8 cellular contexts compared by ENCODE assay signal in genomic region chr14:103104654-103105511, GRCh38. TPM values are rescaled to one million over a fixed set of nuclear protein-coding genes. Genes with fewer than 3 reads are reported as not detected.
A peak's percentile ranks its signal among the peaks of the same experiment; 100 is the strongest.
DNase-seq lines count a peak whose midpoint lies in the region; ATAC-seq and TF ChIP-seq lines count a peak whose summit lies in the region.

No MANE protein-coding gene starts in this region.

- peak overlapping the region; percentile 24 for H3K27ac Mint-ChIP-seq in progenitor cell of endocrine pancreas

- H3K36me3 Mint-ChIP-seq in progenitor cell of endocrine pancreas (ENCODE audit: insufficient read depth), result peaks cover 5% of the 10 kb centered on the region

- peaks cover 18% of the 10 kb centered on the region for H3K4me1 Mint-ChIP-seq in progenitor cell of endocrine pancreas (ENCODE audit: low read depth)

- intact Hi-C loops in head of caudate nucleus (cut with DNase I), result loop anchor here (2.0 to 10.0 kb wide), 2 partner anchors 80 to 188 kb away; no protein-coding TSS in a partner anchor

- H3K27me3 Mint-ChIP-seq in progenitor cell of endocrine pancreas, result peaks cover 6% of the 10 kb centered on the region

- CTCF ChIA-PET in GM10248 (lab: Yijun Ruan, JAX), result interaction anchor here (0.6 to 8.0 kb wide), 70 partner anchors 8 to 457 kb away, joined by 3 to 121 read pairs (median 4); partner anchors contain the start of genes BAG5, EIF5, EXOC3L4 and LBHD2

- TF ChIP-seq CTCF in GM10248 (IDR thresholded peaks at IDR 0.05; ENCODE audit: control extremely low read depth, extremely low read depth, low read depth, missing control alignments), result peak; percentile 99
- TF ChIP-seq CTCF in HL-60 (IDR thresholded peaks at IDR 0.05; ENCODE audit: insufficient read depth, low read length), result peak; percentile 90
- TF ChIP-seq CTCF in progenitor cell of endocrine pancreas (IDR thresholded peaks at IDR 0.05; ENCODE audit: unreplicated experiment), result peak; percentile 95

- H3K4me3 ChIP-seq in HL-60 (replicated peaks; ENCODE audit: insufficient read depth, low read length), result no peak overlapping the region

- DNase-seq in GM10248 (ENCODE audit: extremely low spot score) (peak; percentile 84), HL-60 (ENCODE audit: low read depth in 1 of 2, low spot score in 1 of 2) (peak; percentile 47 to 59), RPMI7951 (ENCODE audit: low read depth) (peak; percentile 47), activated gamma-delta T cell treated with Interleukin-2 at 50 U/mL for 16 hours (peak; percentile 70), head of caudate nucleus (peak in 41 of 42 donors; percentile 54 to 89 (median 78)), progenitor cell of endocrine pancreas (ENCODE audit: low spot score, unreplicated experiment) (peak; percentile 80), occipital lobe (lab: John Stamatoyannopoulos, UW) (no peak)

- no peak overlapping the region for H3K27ac ChIP-seq in HL-60 (replicated peaks)

- ATAC-seq in GM21367 (IDR thresholded peaks at IDR 0.05; ENCODE audit: unreplicated experiment), result no peak

- no peaks in the 10 kb centered on the region for H3K9me3 Mint-ChIP-seq in progenitor cell of endocrine pancreas (ENCODE audit: low read depth)

- peaks cover 23% of the 10 kb centered on the region for H3K27me3 ChIP-seq in HL-60 (ENCODE audit: insufficient read depth, poor library complexity, severe bottlenecking)

- no peak overlapping the region for H3K4me3 Mint-ChIP-seq in progenitor cell of endocrine pancreas (ENCODE audit: low read depth)

- POLR2A ChIA-PET in GM10248 (lab: Yijun Ruan, JAX), result interaction anchor here (1.0 kb wide), 1 partner anchor 239 kb away, joined by 3 read pairs; no protein-coding TSS in a partner anchor

RNA-seq across cellular contexts. Expression of gene EXOC3L4, which starts 10.4 kb away (rescaled TPM):
- total RNA-seq in RPMI7951 (2014; rRNA removed; shearing (Covaris generic)), result not detected in 2 replicates
- 28.4 and 30.8 TPM in 2 replicates for total RNA-seq in progenitor cell of endocrine pancreas
- total RNA-seq in occipital lobe, result 1.1 TPM

RNA-seq across cellular contexts. Expression of gene TNFAIP2, which starts 18.4 kb away (rescaled TPM):
- total RNA-seq in RPMI7951 (2014; rRNA removed; shearing (Covaris generic)), result 20.5 and 32.0 TPM in 2 replicates
- total RNA-seq in progenitor cell of endocrine pancreas (17.8 and 19.6 TPM in 2 replicates), occipital lobe (18.2 TPM)

RNA-seq across cellular contexts. Expression of gene LBHD2, which starts 20.9 kb away (rescaled TPM):
- total RNA-seq in RPMI7951 (2014; rRNA removed; shearing (Covaris generic)), result not detected in 2 replicates
- total RNA-seq in progenitor cell of endocrine pancreas (not detected in 2 replicates), occipital lobe (not detected)

RNA-seq across cellular contexts. Expression of gene CDC42BPB, which starts 47.5 kb away (rescaled TPM):
- total RNA-seq in RPMI7951 (2014; rRNA removed; shearing (Covaris generic)), result 22.0 and 23.8 TPM in 2 replicates
- total RNA-seq in progenitor cell of endocrine pancreas (104 and 105 TPM in 2 replicates), occipital lobe (76.4 TPM)

Comparison
In these comparisons a context has a peak if more than half of its experiments do, and no peak if none do; other contexts are left out.
1. RNA of gene EXOC3L4, which starts 10.4 kb away (total RNA-seq): 28.4 to 30.8 TPM in progenitor cell of endocrine pancreas; 1.1 TPM in occipital lobe (single experiment) and not detected in RPMI7951; every median in the first group is over 10 times any median in the second.
2. Peak in every context shown above with its lines, with median percentiles within 50 percentile points of each other: CTCF ChIP-seq.